ENCODE assay signal across 17 cellular contexts in the genomic region with DNA sequence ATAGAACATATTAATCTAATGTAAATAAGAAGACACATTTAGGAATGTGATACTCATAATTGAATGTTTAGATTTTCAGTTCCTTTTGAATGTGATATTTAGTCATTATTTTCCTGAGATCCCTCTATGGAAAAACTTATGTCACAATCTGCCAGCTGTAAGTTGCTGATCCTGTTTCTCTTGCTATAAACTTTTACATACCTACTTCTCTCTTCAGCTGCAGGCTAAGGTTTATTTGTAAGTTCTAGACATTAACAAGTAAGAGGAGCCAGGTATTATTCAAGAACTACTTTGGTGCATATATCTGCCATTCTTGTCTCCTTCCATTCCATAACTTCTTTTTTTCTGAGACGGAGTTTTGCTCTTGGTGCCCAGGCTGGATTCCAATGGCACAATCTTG.
DNase-seq lines count a peak whose midpoint lies in the region; TF ChIP-seq lines count a peak whose summit lies in the region.
"Had no signal": no experiment of that assay in that cellular context is flagged by ENCODE, and none has a peak within 500 bp of the region (broad histone marks: within the 10 kb centered on the region; RNA-seq: fewer than 3 reads in every experiment).

No MANE protein-coding gene starts in this region.

- H3K4me1 ChIP-seq in tibial artery, result no peaks in the 10 kb centered on the region
- H3K4me1 ChIP-seq: A549, Caco-2 had no signal

- H3K27me3 ChIP-seq in tibial artery, result no peaks in the 10 kb centered on the region
- H3K27me3 ChIP-seq in brain microvascular endothelial cell (replicated peaks), result no peaks in the 10 kb centered on the region
- H3K27me3 ChIP-seq: BLaER1 treated with 17β-estradiol and CSF1 and Interleukin-3, amounts not matched to agents 10 nM and 100 nM had no signal

- in situ Hi-C loops in brain microvascular endothelial cell (cut with HindIII; ENCODE audit: low pct_ligation_motif_present, low sequenced_read_pairs), result no loop called here

- H3K4me3 ChIP-seq in LNCaP clone FGC (ENCODE audit: low read depth, low read length) (no peak overlapping the region), epithelial cell of esophagus (ENCODE audit: low read length) (no peak overlapping the region), tibial artery (no peak overlapping the region), brain microvascular endothelial cell (ENCODE audit: low read depth, low read length) (no peak overlapping the region)
- H3K4me3 ChIP-seq: A549; BLaER1 treated with 17β-estradiol and CSF1 and Interleukin-3, amounts not matched to agents 10 nM and 100 nM had no signal

- TF ChIP-seq CTCF in LNCaP clone FGC (IDR thresholded peaks at IDR 0.05; ENCODE audit: control insufficient read depth, extremely low read depth, insufficient read depth) (no peak), epithelial cell of esophagus (IDR thresholded peaks at IDR 0.05; ENCODE audit: insufficient read depth, low read depth, low read length, missing control alignments) (no peak), tibial artery (IDR thresholded peaks at IDR 0.05) (no peak), brain microvascular endothelial cell (IDR thresholded peaks at IDR 0.05; ENCODE audit: low read depth, low read length, missing control alignments) (no peak)

- intact Hi-C loops in tibial artery (cut with DNase I; ENCODE audit: low total_unique reads), result no loop called here

- DNase-seq in SIG-M5 treated with dmso at 0.1 percent for 504 hours (lab: John Stamatoyannopoulos, UW; ENCODE audit: unreplicated experiment) (peak; percentile 45), SIG-M5 (lab: John Stamatoyannopoulos, UW) (no peak), LNCaP clone FGC (ENCODE audit: low read depth) (peak; percentile 70), epithelial cell of esophagus (ENCODE audit: low read depth) (peak; percentile 50), tibial artery (no peak), brain microvascular endothelial cell (no peak)
- DNase-seq: AML-193; Caco-2; Calu3; CD4-positive, alpha-beta T cell; CD8-positive, alpha-beta T cell; DMS79 treated with DMSO at 0.1 percent for 48 hours; GF-D8 had no signal

- H3K27ac ChIP-seq in tibial artery (no peak overlapping the region), brain microvascular endothelial cell (no peak overlapping the region)
- H3K27ac ChIP-seq: 22Rv1; A549; BLaER1 treated with 17β-estradiol and CSF1 and Interleukin-3, amounts not matched to agents 10 nM and 100 nM; C4-2B had no signal

- H3K36me3 ChIP-seq in tibial artery, result no peaks in the 10 kb centered on the region
- H3K36me3 ChIP-seq in brain microvascular endothelial cell (replicated peaks), result no peaks in the 10 kb centered on the region
- H3K36me3 ChIP-seq: BLaER1 treated with 17β-estradiol and CSF1 and Interleukin-3, amounts not matched to agents 10 nM and 100 nM had no signal

- H3K9me3 ChIP-seq in tibial artery, result no peaks in the 10 kb centered on the region
- H3K9me3 ChIP-seq: A549, Caco-2 had no signal

Comparison
In these comparisons a context has a peak if more than half of its experiments do, and no peak if none do; other contexts are left out.
1. DNase-seq: peak in SIG-M5 treated with dmso at 0.1 percent for 504 hours (single experiment), LNCaP clone FGC (single experiment) and epithelial cell of esophagus (single experiment); none in SIG-M5 (single experiment), tibial artery (0 of 2) and brain microvascular endothelial cell (single experiment).